1 cellular context compared by ENCODE assay signal in genomic region chr10:52108236-52108635, GRCh38.
TF ChIP-seq lines count a peak whose summit lies in the region.

No MANE protein-coding gene starts in this region.

TF ChIP-seq in HepG2, 621 proteins besides CTCF, POLR2A, EP300 and RAD21:
- TF ChIP-seq ZBTB7A (CRISPR knock-in tag; IDR thresholded peaks at IDR 0.05), result no peak
- TF ChIP-seq NFE2L2 (IDR thresholded peaks at IDR 0.05; ENCODE audit: low read length), result peak; percentile 54
- no peak for TF ChIP-seq ZBTB40 (IDR thresholded peaks at IDR 0.05)
- no peak for TF ChIP-seq ZBTB40 (CRISPR knock-in tag; IDR thresholded peaks at IDR 0.05)
- TF ChIP-seq ELF3 (CRISPR knock-in tag; IDR thresholded peaks at IDR 0.05), result no peak
- TF ChIP-seq NR2F6 (IDR thresholded peaks at IDR 0.05), result no peak
- no peak for TF ChIP-seq NR2F6 (CRISPR knock-in tag; IDR thresholded peaks at IDR 0.05)
- TF ChIP-seq MAFF (IDR thresholded peaks at IDR 0.05; ENCODE audit: low read depth, low read length), result peak; percentile 47; the same call in 1 of the 2 replicates
- no peak for TF ChIP-seq TBX3 (IDR thresholded peaks at IDR 0.05; ENCODE audit: borderline replicate concordance)
- TF ChIP-seq ZSCAN21 (CRISPR knock-in tag; IDR thresholded peaks at IDR 0.05; ENCODE audit: borderline replicate concordance), result no peak
- peak; percentile 58 to 72; a peak in 3 of 4 replicates for TF ChIP-seq MAFK (conservative IDR thresholded peaks at IDR 0.05 in 1 of 2, IDR thresholded peaks at IDR 0.05 in 1 of 2; ENCODE audit: low read length in 2 of 2)
- no peak for TF ChIP-seq TFDP1 (CRISPR knock-in tag; IDR thresholded peaks at IDR 0.05; ENCODE audit: borderline replicate concordance)
- no peak for TF ChIP-seq YEATS2 (CRISPR knock-in tag; IDR thresholded peaks at IDR 0.05; ENCODE audit: borderline replicate concordance)
